1 cellular context compared by ENCODE assay signal in genomic region chr1:224643653-224644052, GRCh38.
TF ChIP-seq lines count a peak whose summit lies in the region.

No MANE protein-coding gene starts in this region.

TF ChIP-seq in WTC11, 78 proteins besides CTCF, POLR2A, EP300 and RAD21:
- TF ChIP-seq ARID4B (CRISPR knock-in tag; IDR thresholded peaks at IDR 0.05; ENCODE audit: borderline replicate concordance): no peak
